ENCODE assay signal across 8 cellular contexts in genomic region chr15:78618490-78618934, GRCh38. TPM values are rescaled to one million over a fixed set of nuclear protein-coding genes. Genes with fewer than 3 reads are reported as not detected.
DNase-seq lines count a peak whose midpoint lies in the region; ATAC-seq and TF ChIP-seq lines count a peak whose summit lies in the region.

No MANE protein-coding gene starts in this region.

- no peaks in the 10 kb centered on the region for H3K36me3 ChIP-seq in vagina

- no peak for TF ChIP-seq POLR2A in vagina (IDR thresholded peaks at IDR 0.05)

- peaks cover 20% of the 10 kb centered on the region for H3K4me1 ChIP-seq in vagina

- no peak overlapping the region for H3K27ac ChIP-seq in vagina

- H3K27me3 ChIP-seq in vagina: peaks cover 13% of the 10 kb centered on the region

- peak; percentile 77 for TF ChIP-seq CTCF in GM12865 (IDR thresholded peaks at IDR 0.05; ENCODE audit: insufficient read depth, low read depth, low read length, missing control alignments)
- TF ChIP-seq CTCF in vagina (IDR thresholded peaks at IDR 0.05): peak; percentile 81 to 89 (median 86)

- no peak overlapping the region for H3K4me3 ChIP-seq in GM12865 (ENCODE audit: low read depth, low read length)
- H3K4me3 ChIP-seq in vagina: no peak overlapping the region

- peak; percentile 87 for DNase-seq in GM12865 (ENCODE audit: low read depth)
- DNase-seq in NCI-H1694 (lab: John Stamatoyannopoulos, UW): peak; percentile 86
- peak; percentile 51 to 79 (median 57) for DNase-seq in T-helper 1 cell
- DNase-seq in amniotic epithelial cell (ENCODE audit: low read depth): peak; percentile 98
- peak; percentile 84 for DNase-seq in left ventricle myocardium superior
- DNase-seq in putamen (ENCODE audit: low spot score): peak; percentile 58
- DNase-seq in vagina (ENCODE audit: extremely low spot score in 2 of 2): no peak

- ATAC-seq in left ventricle myocardium superior (peak; percentile 82), HG03565 (IDR thresholded peaks at IDR 0.05; ENCODE audit: unreplicated experiment) (no peak)

- H3K9me3 ChIP-seq in vagina: no peaks in the 10 kb centered on the region

- intact Hi-C loops in left ventricle myocardium superior (cut with micrococcal nuclease): loop anchor here (5.0 kb wide), 1 partner anchor 89 kb away; no protein-coding TSS in a partner anchor
- intact Hi-C loops in vagina (cut with DNase I): loop anchor here (5.0 kb wide), 1 partner anchor 99 kb away; no protein-coding TSS in a partner anchor

RNA-seq across cellular contexts. Expression of gene CHRNA3, which starts 2.3 kb away (rescaled TPM):
- total RNA-seq in left ventricle myocardium superior: not detected
- 3.7 TPM for total RNA-seq in vagina

RNA-seq across cellular contexts. Expression of gene CHRNB4, which starts 22.5 kb away (rescaled TPM):
- total RNA-seq in left ventricle myocardium superior: not detected
- 0.74 TPM for total RNA-seq in vagina

RNA-seq across cellular contexts. Expression of gene CHRNA5, which starts 53.2 kb away (rescaled TPM):
- total RNA-seq in left ventricle myocardium superior: 4.4 TPM
- 8.8 TPM for total RNA-seq in vagina

Comparison
In these comparisons a context has a peak if more than half of its experiments do, and no peak if none do; other contexts are left out.
1. DNase-seq: peak in GM12865 (single experiment), NCI-H1694 (single experiment), T-helper 1 cell (5 of 5), amniotic epithelial cell (single experiment), left ventricle myocardium superior (single experiment) and putamen (single experiment); none in vagina (0 of 2).